Comparison of ENCODE assay signal across 21 cellular contexts in the genomic region with DNA sequence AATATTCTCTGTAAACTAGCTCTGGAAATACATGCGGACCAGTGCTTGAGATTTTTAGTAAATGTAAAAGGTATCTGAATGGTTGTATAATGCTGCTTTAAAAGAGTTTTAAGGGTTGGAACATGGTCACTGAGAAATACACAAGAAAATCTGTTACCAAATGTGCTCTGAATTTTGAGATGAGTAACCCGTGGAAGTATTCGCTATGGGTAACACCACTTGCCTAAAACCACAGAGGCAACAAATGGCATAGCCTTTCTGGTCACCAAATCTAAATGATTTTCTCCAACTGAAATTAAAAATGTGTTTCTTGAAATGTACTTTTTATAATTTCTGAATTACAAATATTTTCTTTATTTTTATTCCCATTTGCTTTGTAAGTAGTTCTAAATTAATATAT.
"Had no signal": no experiment of that assay in that cellular context is flagged by ENCODE, and none has a peak within 500 bp of the region (broad histone marks: within the 10 kb centered on the region; RNA-seq: fewer than 3 reads in every experiment).

No MANE protein-coding gene starts in this region.

- H3K9me3 ChIP-seq: esophagus muscularis mucosa, neutrophil, psoas muscle, right lobe of liver, spleen, thoracic aorta, transverse colon had no signal

- H3K27ac ChIP-seq: epithelial cell of prostate, esophagus muscularis mucosa, neutrophil, psoas muscle, right lobe of liver, spleen, thoracic aorta, transverse colon had no signal

- H3K36me3 ChIP-seq: esophagus muscularis mucosa, neutrophil, right lobe of liver, spleen, thoracic aorta, transverse colon had no signal

- H3K4me3 ChIP-seq: esophagus muscularis mucosa, lung, psoas muscle, right lobe of liver, spleen, thoracic aorta, transverse colon had no signal

- DNase-seq: effector memory CD4-positive, alpha-beta T cell; foreskin fibroblast; left colon; left ventricle myocardium superior; mesenchymal stem cell; midbrain; naive thymus-derived CD4-positive, alpha-beta T cell; psoas muscle; retina; right lobe of liver; spleen; stimulated activated CD4-positive, alpha-beta T cell treated with anti-CD3 and anti-CD28 coated beads, Interleukin-15, amount 100 ng/mL, for 24 hours; stimulated activated CD4-positive, alpha-beta T cell treated with anti-CD3 and anti-CD28 coated beads, Interleukin-1b, Interleukin-23, amount 100 ng/mL, for 48 hours; stimulated activated CD4-positive, alpha-beta T cell treated with anti-CD3 and anti-CD28 coated beads, Interleukin-4, amount 100 ng/mL, for 24 hours; transverse colon had no signal

- H3K4me1 ChIP-seq: psoas muscle, right lobe of liver, spleen had no signal

- H3K27me3 ChIP-seq: esophagus muscularis mucosa, neutrophil, right lobe of liver, spleen, transverse colon had no signal

- ATAC-seq: left colon; left ventricle myocardium superior; naive thymus-derived CD4-positive, alpha-beta T cell; psoas muscle; right lobe of liver; stimulated activated memory B cell treated with anti-CD40 and anti-IgM and Interleukin-4, amounts not matched to agents 10 μg/mL and 1 μg/mL and 100 μg/mL, for 72 hours had no signal
